8 cellular contexts compared by ENCODE assay signal in the genomic region with DNA sequence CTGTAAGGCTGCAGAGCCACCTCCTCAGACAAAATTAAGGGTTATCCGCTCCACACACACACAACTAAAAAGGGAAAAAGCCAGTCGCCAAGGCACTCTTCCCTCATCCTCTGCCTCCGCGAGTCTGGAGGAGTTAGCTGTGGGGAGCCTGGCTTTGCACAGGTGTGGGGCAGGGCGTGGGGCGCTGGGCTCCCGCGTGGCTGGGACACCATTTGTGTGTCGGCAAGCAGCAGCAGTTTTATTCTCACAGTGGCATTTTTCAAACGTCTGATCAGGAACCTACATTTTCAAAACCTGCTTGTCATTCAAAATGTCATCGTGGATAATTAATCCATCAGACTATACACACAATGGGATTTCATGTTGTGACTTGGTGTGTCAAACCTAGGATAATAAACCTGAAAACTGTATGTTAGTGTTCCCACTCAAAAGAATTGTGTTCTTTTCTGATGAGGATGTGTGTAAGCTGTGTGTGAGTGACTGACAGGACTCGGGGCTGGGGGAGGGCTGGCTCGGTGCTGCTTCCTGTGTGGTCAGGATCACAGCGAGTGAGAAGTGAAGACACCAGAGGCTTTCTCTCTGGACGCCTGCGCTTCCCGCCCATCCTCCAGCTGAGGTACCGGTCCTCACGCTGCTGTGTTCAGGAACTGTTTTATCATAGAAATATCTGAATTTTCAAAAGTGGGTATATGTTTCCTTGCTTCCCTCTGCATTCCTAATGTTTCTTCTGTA.
DNase-seq lines count a peak whose midpoint lies in the region; ATAC-seq and TF ChIP-seq lines count a peak whose summit lies in the region.

No MANE protein-coding gene starts in this region.

- H3K36me3 ChIP-seq in upper lobe of right lung = no peaks in the 10 kb centered on the region

- H3K4me3 Mint-ChIP-seq in naive B cell = peak overlapping the region in 6 of 8 donors; percentile 56 to 70 (median 62)

- H3K27me3 Mint-ChIP-seq in naive B cell = no peaks in the 10 kb centered on the region

- DNase-seq in GM10248 (ENCODE audit: extremely low spot score) = peak; percentile 85
- DNase-seq in HEK293T (ENCODE audit: extremely low spot score) = no peak
- peak; percentile 19 for DNase-seq in NK-92 (lab: John Stamatoyannopoulos, UW; ENCODE audit: unreplicated experiment)
- peak; percentile 63 for DNase-seq in activated T-cell treated with anti-CD3 and anti-CD28 coated beads, Interleukin-2, amount 50 U/mL, for 1 hour
- peak; percentile 59 for DNase-seq in naive B cell
- no peak for DNase-seq in upper lobe of right lung
- DNase-seq in NCI-H345 (lab: John Stamatoyannopoulos, UW) = no peak
- DNase-seq in COLO668 (lab: John Stamatoyannopoulos, UW; ENCODE audit: unreplicated experiment) = no peak

- CTCF ChIA-PET in GM10248 (lab: Yijun Ruan, JAX) (interaction anchor here (0.9 to 1.6 kb wide), 8 partner anchors 12 to 326 kb away, joined by 3 to 5 read pairs (median 3); no protein-coding TSS in a partner anchor), HEK293T (lab: Yijun Ruan, JAX) (no interaction called here)

- ATAC-seq in naive B cell (ENCODE audit: low read depth in 2 of 2) (peak; percentile 77 to 94), upper lobe of right lung (peak; percentile 76)

- H3K4me1 ChIP-seq in upper lobe of right lung = no peaks in the 10 kb centered on the region

- TF ChIP-seq CTCF in GM10248 (IDR thresholded peaks at IDR 0.05; ENCODE audit: control extremely low read depth, extremely low read depth, low read depth, missing control alignments) (no peak), upper lobe of right lung (IDR thresholded peaks at IDR 0.05) (no peak)

- no peak overlapping the region for H3K27ac ChIP-seq in upper lobe of right lung

- no peaks in the 10 kb centered on the region for H3K9me3 ChIP-seq in upper lobe of right lung

- no peaks in the 10 kb centered on the region for H3K27me3 ChIP-seq in upper lobe of right lung

- no peak overlapping the region for H3K4me3 ChIP-seq in upper lobe of right lung

- intact Hi-C loops in upper lobe of right lung (cut with DNase I) = no loop called here

- peaks cover 22 to 40% (median 29%) of the 10 kb centered on the region in 3 donors for H3K4me1 Mint-ChIP-seq in naive B cell

- H3K36me3 Mint-ChIP-seq in naive B cell = no peaks in the 10 kb centered on the region

- H3K27ac Mint-ChIP-seq in naive B cell = peak overlapping the region in 3 of 6 donors; percentile 34 to 60 (median 52)

- peaks cover 0 to 2% (median 0%) of the 10 kb centered on the region in 7 donors for H3K9me3 Mint-ChIP-seq in naive B cell

- POLR2A ChIA-PET in GM10248 (lab: Yijun Ruan, JAX) (no interaction called here), HEK293T (lab: Yijun Ruan, JAX) (no interaction called here)

TF ChIP-seq in HEK293T, 16 proteins besides CTCF, POLR2A, EP300 and RAD21:
- TF ChIP-seq FOXM1 (IDR thresholded peaks at IDR 0.05; ENCODE audit: borderline replicate concordance) (no peak), NFRKB (IDR thresholded peaks at IDR 0.05) (no peak), SUZ12 (IDR thresholded peaks at IDR 0.05) (no peak), FOXA1 (IDR thresholded peaks at IDR 0.05) (no peak), ELF4 (IDR thresholded peaks at IDR 0.05) (no peak)
- TF ChIP-seq, protein P1, sequence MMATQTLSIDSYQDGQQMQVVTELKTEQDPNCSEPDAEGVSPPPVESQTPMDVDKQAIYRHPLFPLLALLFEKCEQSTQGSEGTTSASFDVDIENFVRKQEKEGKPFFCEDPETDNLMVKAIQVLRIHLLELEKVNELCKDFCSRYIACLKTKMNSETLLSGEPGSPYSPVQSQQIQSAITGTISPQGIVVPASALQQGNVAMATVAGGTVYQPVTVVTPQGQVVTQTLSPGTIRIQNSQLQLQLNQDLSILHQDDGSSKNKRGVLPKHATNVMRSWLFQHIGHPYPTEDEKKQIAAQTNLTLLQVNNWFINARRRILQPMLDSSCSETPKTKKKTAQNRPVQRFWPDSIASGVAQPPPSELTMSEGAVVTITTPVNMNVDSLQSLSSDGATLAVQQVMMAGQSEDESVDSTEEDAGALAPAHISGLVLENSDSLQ (IDR thresholded peaks at IDR 0.05) = peak; percentile 34; the same call in 1 of the 2 replicates

Comparison
In these comparisons a context has a peak if more than half of its experiments do, and no peak if none do; other contexts are left out.
1. DNase-seq: peak in GM10248 (single experiment), NK-92 (single experiment), activated T-cell treated with anti-CD3 and anti-CD28 coated beads, Interleukin-2, amount 50 U/mL, for 1 hour (single experiment) and naive B cell (single experiment); none in HEK293T (single experiment), upper lobe of right lung (single experiment), NCI-H345 (single experiment) and COLO668 (single experiment).